9 cellular contexts compared by ENCODE assay signal in genomic region chr9:76441551-76442322, GRCh38. TPM values are rescaled to one million over a fixed set of nuclear protein-coding genes. Genes with fewer than 3 reads are reported as not detected.
A peak's percentile ranks its signal among the peaks of the same experiment; 100 is the strongest.
DNase-seq lines count a peak whose midpoint lies in the region; ATAC-seq, FAIRE-seq and TF ChIP-seq lines count a peak whose summit lies in the region.
"Had no signal": no experiment of that assay in that cellular context is flagged by ENCODE, and none has a peak within 500 bp of the region (broad histone marks: within the 10 kb centered on the region; RNA-seq: fewer than 3 reads in every experiment).

No MANE protein-coding gene starts in this region.

- H3K79me2 ChIP-seq in hepatocyte = no peaks in the 10 kb centered on the region

- no peak for FAIRE-seq in HTR-8/SVneo (lab: Jason Lieb, UNC)

- H3K36me3 ChIP-seq in hepatocyte (replicated peaks; ENCODE audit: insufficient read depth, low read depth) (no peaks in the 10 kb centered on the region), upper lobe of left lung (no peaks in the 10 kb centered on the region)
- H3K36me3 ChIP-seq: BLaER1 treated with 17β-estradiol and CSF1 and Interleukin-3, amounts not matched to agents 10 nM and 100 nM had no signal

- no peaks in the 10 kb centered on the region for H3K9me2 ChIP-seq in hepatocyte (replicated peaks; ENCODE audit: insufficient read depth)

- peak overlapping the region; percentile 93 for H3K27ac Mint-ChIP-seq in activated naive CD8-positive, alpha-beta T cell treated with anti-CD3 and anti-CD28 coated beads for 36 hours

- H3K9me3 ChIP-seq in hepatocyte (ENCODE audit: low read depth) (no peaks in the 10 kb centered on the region), upper lobe of left lung (no peaks in the 10 kb centered on the region)

- H3K27me3 ChIP-seq in hepatocyte = no peaks in the 10 kb centered on the region
- no peaks in the 10 kb centered on the region for H3K27me3 ChIP-seq in upper lobe of left lung
- H3K27me3 ChIP-seq: BLaER1 treated with 17β-estradiol and CSF1 and Interleukin-3, amounts not matched to agents 10 nM and 100 nM had no signal

- peaks cover 2% of the 10 kb centered on the region for H3K9me3 Mint-ChIP-seq in activated naive CD8-positive, alpha-beta T cell treated with anti-CD3 and anti-CD28 coated beads for 36 hours

- H3K27ac ChIP-seq in hepatocyte (no peak overlapping the region), upper lobe of left lung (no peak overlapping the region)
- H3K27ac ChIP-seq: BLaER1 treated with 17β-estradiol and CSF1 and Interleukin-3, amounts not matched to agents 10 nM and 100 nM had no signal

- H2AFZ ChIP-seq in hepatocyte = no peak overlapping the region

- H3K4me1 ChIP-seq in hepatocyte (ENCODE audit: insufficient read depth) = peaks cover 9% of the 10 kb centered on the region
- no peaks in the 10 kb centered on the region for H3K4me1 ChIP-seq in upper lobe of left lung

- H3K4me2 ChIP-seq in hepatocyte = no peak overlapping the region
- H3K4me2 ChIP-seq: BLaER1 treated with 17β-estradiol and CSF1 and Interleukin-3, amounts not matched to agents 10 nM and 100 nM had no signal

- ATAC-seq in HG03097 (IDR thresholded peaks at IDR 0.05; ENCODE audit: low FRiP score, unreplicated experiment) (peak; percentile 66), upper lobe of left lung (ENCODE audit: low FRiP score in 2 of 2) (no peak)

- DNase-seq in activated T-cell treated with anti-CD3 and anti-CD28 coated beads for 48 hours (ENCODE audit: low read depth) = peak; percentile 33
- DNase-seq in activated T-cell treated with anti-CD3 and anti-CD28 coated beads, Interleukin-2, amount 50 U/mL, for 1 hour = no peak
- peak; percentile 57 for DNase-seq in activated naive CD8-positive, alpha-beta T cell treated with anti-CD3 and anti-CD28 coated beads for 36 hours
- peak in 2 of 3 experiments; percentile 31 to 35 for DNase-seq in stimulated activated CD4-positive, alpha-beta T cell treated with anti-CD3 and anti-CD28 coated beads, TNF-alpha, amount 100 ng/mL, for 24 hours (ENCODE audit: low read depth in 3 of 3)
- no peak for DNase-seq in hepatocyte (ENCODE audit: low spot score)
- no peak for DNase-seq in upper lobe of left lung
- no peak for DNase-seq in HTR-8/SVneo (ENCODE audit: insufficient read length, low spot score)

- no peaks in the 10 kb centered on the region for H3K36me3 Mint-ChIP-seq in activated naive CD8-positive, alpha-beta T cell treated with anti-CD3 and anti-CD28 coated beads for 36 hours

- H3K4me1 Mint-ChIP-seq in activated naive CD8-positive, alpha-beta T cell treated with anti-CD3 and anti-CD28 coated beads for 36 hours = peaks cover 39% of the 10 kb centered on the region

- H4K20me1 ChIP-seq in hepatocyte (ENCODE audit: insufficient read depth, poor library complexity, severe bottlenecking) = no peaks in the 10 kb centered on the region
- H4K20me1 ChIP-seq: BLaER1 treated with 17β-estradiol and CSF1 and Interleukin-3, amounts not matched to agents 10 nM and 100 nM had no signal

- peaks cover 4% of the 10 kb centered on the region for H3K27me3 Mint-ChIP-seq in activated naive CD8-positive, alpha-beta T cell treated with anti-CD3 and anti-CD28 coated beads for 36 hours

- TF ChIP-seq EP300 in upper lobe of left lung (IDR thresholded peaks at IDR 0.05) = no peak

- TF ChIP-seq POLR2A in upper lobe of left lung (IDR thresholded peaks at IDR 0.05) = no peak

- no peak for TF ChIP-seq CTCF in hepatocyte (IDR thresholded peaks at IDR 0.05; ENCODE audit: poor library complexity)
- TF ChIP-seq CTCF in upper lobe of left lung (IDR thresholded peaks at IDR 0.05) = no peak

- no peak overlapping the region for H3K4me3 ChIP-seq in hepatocyte
- no peak overlapping the region for H3K4me3 ChIP-seq in upper lobe of left lung
- H3K4me3 ChIP-seq: BLaER1 treated with 17β-estradiol and CSF1 and Interleukin-3, amounts not matched to agents 10 nM and 100 nM had no signal

- 89% methylated on average over 10 of the region's 10 CpGs for WGBS in hepatocyte (ENCODE audit: low lambda C conversion rate, missing lambda C conversion rate)
- 86 to 91% methylated on average over 10 of the region's 10 CpGs for WGBS in upper lobe of left lung, 2 donors

- H3K4me3 Mint-ChIP-seq in activated naive CD8-positive, alpha-beta T cell treated with anti-CD3 and anti-CD28 coated beads for 36 hours = peak overlapping the region; percentile 55

RNA-seq across cellular contexts. Expression of gene GCNT1, which starts 17.2 kb away (rescaled TPM):
- 1 to 10 TPM; 4.3 to 5.4 TPM for total RNA-seq in activated naive CD8-positive, alpha-beta T cell treated with anti-CD3 and anti-CD28 coated beads for 36 hours
- total RNA-seq in hepatocyte = 59.3 and 62.4 TPM in 2 replicates
- 43.4 and 48.6 TPM in 2 replicates for polyA plus RNA-seq in hepatocyte
- total RNA-seq in upper lobe of left lung = 10 to 100 TPM in 3 of 6 donors, 1 to 10 TPM in 3; 2.3 to 20.8 (median 9.1) TPM

RNA-seq across cellular contexts. Expression of gene RFK, which starts 47.5 kb away (rescaled TPM):
- total RNA-seq in activated naive CD8-positive, alpha-beta T cell treated with anti-CD3 and anti-CD28 coated beads for 36 hours = 10 to 100 TPM; 11.3 to 11.9 TPM
- total RNA-seq in hepatocyte (46.6 and 56.9 TPM in 2 replicates), upper lobe of left lung (10 to 100 TPM in 4 of 6 donors, 1 to 10 TPM in 2; 4.8 to 24.3 (median 14.7) TPM)
- 23.8 and 32.0 TPM in 2 replicates for polyA plus RNA-seq in hepatocyte

Comparison
In these comparisons a context has a peak if more than half of its experiments do, and no peak if none do; other contexts are left out.
1. DNase-seq: peak in activated T-cell treated with anti-CD3 and anti-CD28 coated beads for 48 hours (single experiment), activated naive CD8-positive, alpha-beta T cell treated with anti-CD3 and anti-CD28 coated beads for 36 hours (single experiment) and stimulated activated CD4-positive, alpha-beta T cell treated with anti-CD3 and anti-CD28 coated beads, TNF-alpha, amount 100 ng/mL, for 24 hours (2 of 3); none in activated T-cell treated with anti-CD3 and anti-CD28 coated beads, Interleukin-2, amount 50 U/mL, for 1 hour (single experiment), hepatocyte (single experiment), upper lobe of left lung (0 of 2) and HTR-8/SVneo (single experiment).